24 cellular contexts compared by ENCODE assay signal in the genomic region with DNA sequence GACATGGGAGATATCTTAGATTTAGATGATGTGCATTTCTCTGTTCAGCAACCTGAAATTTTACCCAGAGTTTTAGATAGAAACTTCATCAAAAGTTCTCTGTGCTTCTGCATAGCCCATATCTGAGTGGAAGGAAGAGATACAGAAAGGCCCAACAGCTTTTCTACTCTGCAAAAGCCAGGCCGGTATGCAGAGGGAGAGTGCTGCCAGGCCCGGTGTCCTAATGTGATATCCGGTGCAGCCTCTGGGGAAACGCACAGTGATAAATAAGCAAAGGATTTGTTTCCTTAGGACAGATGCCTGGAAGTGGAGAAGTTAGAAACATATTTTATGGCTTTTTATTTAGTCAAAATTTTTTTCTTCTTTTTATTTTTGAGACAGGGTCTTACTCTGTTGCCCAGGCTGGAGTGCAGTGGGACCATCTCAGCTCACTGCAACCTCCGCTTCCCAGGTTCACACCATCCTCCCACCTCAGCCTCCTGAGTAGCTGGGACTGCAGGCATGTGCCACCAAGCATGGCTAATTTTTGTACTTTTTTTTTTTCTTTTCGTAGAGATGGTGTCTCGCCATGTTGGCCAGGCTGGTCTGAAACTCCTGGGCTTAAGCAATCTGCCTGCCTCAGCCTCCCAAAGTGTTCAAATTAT.
DNase-seq lines count a peak whose midpoint lies in the region; ATAC-seq and TF ChIP-seq lines count a peak whose summit lies in the region.
"Had no signal": no experiment of that assay in that cellular context is flagged by ENCODE, and none has a peak within 500 bp of the region (broad histone marks: within the 10 kb centered on the region; RNA-seq: fewer than 3 reads in every experiment).

No MANE protein-coding gene starts in this region.

- peaks cover 3% of the 10 kb centered on the region for H3K4me1 ChIP-seq in suprapubic skin
- H3K4me1 ChIP-seq: A549; BLaER1 treated with 17β-estradiol and CSF1 and Interleukin-3, amounts not matched to agents 10 nM and 100 nM had no signal

- peak overlapping the region; percentile 66 for H3K27ac Mint-ChIP-seq in osteocyte (ENCODE audit: unreplicated experiment)
- H3K27ac Mint-ChIP-seq: activated B cell treated with CpG ODN at 0.5 μM for 24 hours; activated CD4-positive, alpha-beta memory T cell treated with anti-CD3 and anti-CD28 coated beads for 36 hours; natural killer cell treated with Interleukin-12 subunit alpha and Interleukin-12 subunit beta and Interleukin-15 and Interleukin-18, amount 100 ng/mL, for 72 hours had no signal

- no peak overlapping the region for H3K4me3 ChIP-seq in suprapubic skin
- H3K4me3 ChIP-seq: A549; BLaER1 treated with 17β-estradiol and CSF1 and Interleukin-3, amounts not matched to agents 10 nM and 100 nM; esophagus squamous epithelium; hepatocyte had no signal

- no peak for TF ChIP-seq EP300 in suprapubic skin (IDR thresholded peaks at IDR 0.05)

- H3K9me3 ChIP-seq in suprapubic skin: no peaks in the 10 kb centered on the region
- H3K9me3 ChIP-seq: A549; BLaER1 treated with 17β-estradiol and CSF1 and Interleukin-3, amounts not matched to agents 10 nM and 100 nM; esophagus squamous epithelium had no signal

- intact Hi-C loops in left cardiac atrium (cut with DNase I): no loop called here

- peaks cover 6% of the 10 kb centered on the region for H3K36me3 ChIP-seq in suprapubic skin
- H3K36me3 ChIP-seq: BLaER1 treated with 17β-estradiol and CSF1 and Interleukin-3, amounts not matched to agents 10 nM and 100 nM had no signal

- no peak overlapping the region for H3K27ac ChIP-seq in suprapubic skin
- H3K27ac ChIP-seq: A549; BLaER1 treated with 17β-estradiol and CSF1 and Interleukin-3, amounts not matched to agents 10 nM and 100 nM; esophagus squamous epithelium; hepatocyte had no signal

- H3K27me3 Mint-ChIP-seq in osteocyte (ENCODE audit: unreplicated experiment): no peaks in the 10 kb centered on the region
- H3K27me3 Mint-ChIP-seq: activated B cell treated with CpG ODN at 0.5 μM for 24 hours; activated CD4-positive, alpha-beta memory T cell treated with anti-CD3 and anti-CD28 coated beads for 36 hours; natural killer cell treated with Interleukin-12 subunit alpha and Interleukin-12 subunit beta and Interleukin-15 and Interleukin-18, amount 100 ng/mL, for 72 hours had no signal

- DNase-seq in AG20443 (ENCODE audit: low spot score) (peak; percentile 13), astrocyte of the hippocampus (ENCODE audit: low read depth, low spot score) (peak; percentile 11), left cardiac atrium (peak; percentile 54), osteocyte (ENCODE audit: extremely low spot score, unreplicated experiment) (no peak), suprapubic skin (ENCODE audit: low spot score in 2 of 2) (no peak), AG08395 (ENCODE audit: low spot score) (no peak), retina (no peak)
- no peak for DNase-seq in activated CD4-positive, CD25-positive, alpha-beta regulatory T cell (lab: John Stamatoyannopoulos, UW)
- DNase-seq: activated B cell treated with CpG ODN at 0.5 μM for 24 hours; activated CD4-positive, alpha-beta memory T cell treated with anti-CD3 and anti-CD28 coated beads for 36 hours; activated T-cell treated with anti-CD3 and anti-CD28 coated beads for 4 hours; amygdala; effector memory CD4-positive, alpha-beta T cell; esophagus squamous epithelium; HCEC 1CT; islet precursor cell; NCI-H2081 treated with DMSO at 0.1 percent for 48 hours; RPMI8226; stimulated activated CD4-positive, alpha-beta T cell treated with anti-CD3 and anti-CD28 coated beads, Interleukin-4, amount 100 ng/mL, for 4 hours; T1000 had no signal

- WGBS in suprapubic skin: 75% methylated on average over 7 of the region's 7 CpGs

- H3K4me1 Mint-ChIP-seq in osteocyte (ENCODE audit: unreplicated experiment): peaks cover 33% of the 10 kb centered on the region
- H3K4me1 Mint-ChIP-seq: activated B cell treated with CpG ODN at 0.5 μM for 24 hours had no signal

- peaks cover 6% of the 10 kb centered on the region for H3K36me3 Mint-ChIP-seq in osteocyte (ENCODE audit: unreplicated experiment)

- no peak for TF ChIP-seq POLR2A in suprapubic skin (IDR thresholded peaks at IDR 0.05)

- peaks cover 3% of the 10 kb centered on the region for H3K9me3 Mint-ChIP-seq in osteocyte (ENCODE audit: unreplicated experiment)
- H3K9me3 Mint-ChIP-seq: activated CD4-positive, alpha-beta memory T cell treated with anti-CD3 and anti-CD28 coated beads for 36 hours; natural killer cell treated with Interleukin-12 subunit alpha and Interleukin-12 subunit beta and Interleukin-15 and Interleukin-18, amount 100 ng/mL, for 72 hours had no signal

- peak; percentile 87 to 92 for ATAC-seq in left cardiac atrium
- ATAC-seq: A549; natural killer cell treated with Interleukin-12 subunit alpha and Interleukin-12 subunit beta and Interleukin-15 and Interleukin-18, amount 100 ng/mL, for 72 hours had no signal

- TF ChIP-seq CTCF in osteocyte (IDR thresholded peaks at IDR 0.05) (no peak), suprapubic skin (IDR thresholded peaks at IDR 0.05) (no peak)

- no peaks in the 10 kb centered on the region for H3K27me3 ChIP-seq in suprapubic skin
- H3K27me3 ChIP-seq: BLaER1 treated with 17β-estradiol and CSF1 and Interleukin-3, amounts not matched to agents 10 nM and 100 nM; esophagus squamous epithelium; hepatocyte had no signal

- H3K4me3 Mint-ChIP-seq in osteocyte (ENCODE audit: unreplicated experiment): no peak overlapping the region
- H3K4me3 Mint-ChIP-seq: activated B cell treated with CpG ODN at 0.5 μM for 24 hours; activated CD4-positive, alpha-beta memory T cell treated with anti-CD3 and anti-CD28 coated beads for 36 hours; natural killer cell treated with Interleukin-12 subunit alpha and Interleukin-12 subunit beta and Interleukin-15 and Interleukin-18, amount 100 ng/mL, for 72 hours had no signal

Comparison
In these comparisons a context has a peak if more than half of its experiments do, and no peak if none do; other contexts are left out.
1. DNase-seq: peak in AG20443 (single experiment), astrocyte of the hippocampus (single experiment) and left cardiac atrium (single experiment); none in osteocyte (single experiment), activated CD4-positive, CD25-positive, alpha-beta regulatory T cell (0 of 4), suprapubic skin (0 of 2), AG08395 (single experiment) and retina (single experiment).